ENCODE assay signal across 1 cellular context in the genomic region with DNA sequence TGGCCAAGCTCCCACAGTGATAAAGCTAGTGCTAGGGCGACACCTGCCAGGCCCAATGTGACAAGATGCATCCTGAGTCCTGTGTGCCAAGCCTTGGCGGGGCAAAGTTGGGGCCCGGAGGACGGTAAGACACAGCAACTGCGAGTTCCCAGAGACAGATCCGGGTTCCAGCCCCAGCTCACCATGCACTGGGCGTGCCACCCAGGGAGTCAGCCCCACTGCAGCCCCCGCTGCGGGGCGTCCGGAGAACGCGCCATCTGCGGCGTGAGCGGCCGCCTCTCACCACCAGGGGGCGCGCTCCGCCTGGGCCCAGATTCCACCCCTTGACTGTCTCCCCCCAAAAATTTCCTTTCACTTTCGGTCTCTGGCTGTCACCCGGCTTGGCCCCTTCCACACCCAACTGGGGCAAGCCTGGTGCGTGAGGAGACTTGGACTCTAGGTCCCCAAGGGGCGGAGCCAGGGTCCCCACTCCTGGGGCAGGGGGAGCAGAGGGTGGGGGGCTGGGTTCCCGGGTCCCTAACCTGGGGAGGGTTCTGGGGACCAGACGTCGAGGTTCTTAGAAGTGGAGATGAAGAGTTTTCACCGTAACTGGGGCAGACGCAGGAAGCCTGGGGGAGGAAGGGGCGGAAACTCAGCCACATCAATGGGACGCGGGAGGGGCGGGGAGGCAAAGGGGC.
TF ChIP-seq lines count a peak whose summit lies in the region.

A gene with protein sequence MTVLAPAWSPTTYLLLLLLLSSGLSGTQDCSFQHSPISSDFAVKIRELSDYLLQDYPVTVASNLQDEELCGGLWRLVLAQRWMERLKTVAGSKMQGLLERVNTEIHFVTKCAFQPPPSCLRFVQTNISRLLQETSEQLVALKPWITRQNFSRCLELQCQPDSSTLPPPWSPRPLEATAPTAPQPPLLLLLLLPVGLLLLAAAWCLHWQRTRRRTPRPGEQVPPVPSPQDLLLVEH (plus strand): TSS at position 348 of the 677 bp plus-strand sequence. CDS start 425 bp downstream, outside the sequence.

TF ChIP-seq in HEK293, 187 proteins besides CTCF, POLR2A, EP300 and RAD21 (continued from another document):
- TF ChIP-seq ZNF23 (tag by site-specific recombination; IDR thresholded peaks at IDR 0.05; ENCODE audit: borderline replicate concordance) (no peak), ZNF610 (tag by site-specific recombination; IDR thresholded peaks at IDR 0.05; ENCODE audit: borderline replicate concordance) (0 out of 2 replicates have a peak, but pooled peaks have one; percentile 29), ZNF10 (tag by site-specific recombination; IDR thresholded peaks at IDR 0.05) (peak; percentile 45; the same call in 1 of the 2 replicates), ZNF558 (tag by site-specific recombination; IDR thresholded peaks at IDR 0.05) (no peak), ZBTB21 (tag by site-specific recombination; IDR thresholded peaks at IDR 0.05) (no peak), ZNF623 (tag by site-specific recombination; IDR thresholded peaks at IDR 0.05) (no peak), ZXDB (tag by site-specific recombination; IDR thresholded peaks at IDR 0.05) (peak; percentile 69), FEZF1 (tag by site-specific recombination; IDR thresholded peaks at IDR 0.05) (no peak), ZNF544 (tag by site-specific recombination; IDR thresholded peaks at IDR 0.05) (no peak), ZNF292 (tag by site-specific recombination; IDR thresholded peaks at IDR 0.05; ENCODE audit: borderline replicate concordance, low read depth) (no peak), ZBTB20 (tag by site-specific recombination; IDR thresholded peaks at IDR 0.05) (peak; percentile 16; the same call in 1 of the 2 replicates), ZNF133 (tag by site-specific recombination; IDR thresholded peaks at IDR 0.05) (0 out of 2 replicates have a peak, but pooled peaks have one; percentile 7), ZNF677 (tag by site-specific recombination; IDR thresholded peaks at IDR 0.05) (no peak), WT1 (tag by site-specific recombination; IDR thresholded peaks at IDR 0.05) (0 out of 2 replicates have a peak, but pooled peaks have one; percentile 36), ZNF184 (tag by site-specific recombination; IDR thresholded peaks at IDR 0.05) (no peak), GFI1B (tag by site-specific recombination; IDR thresholded peaks at IDR 0.05) (no peak), KLF10 (tag by site-specific recombination; IDR thresholded peaks at IDR 0.05) (no peak; the same call in 1 of the 2 replicates), ZNF19 (tag by site-specific recombination; IDR thresholded peaks at IDR 0.05; ENCODE audit: low read depth) (no peak), ZNF266 (tag by site-specific recombination; IDR thresholded peaks at IDR 0.05; ENCODE audit: low read depth) (no peak), KLF1 (tag by site-specific recombination; IDR thresholded peaks at IDR 0.05) (peak; percentile 78), GLIS1 (tag by site-specific recombination; IDR thresholded peaks at IDR 0.05) (peak; percentile 90), ZNF174 (tag by site-specific recombination; IDR thresholded peaks at IDR 0.05) (no peak), YY1 (tag by site-specific recombination; IDR thresholded peaks at IDR 0.05) (no peak), ZSCAN23 (tag by site-specific recombination; IDR thresholded peaks at IDR 0.05) (no peak), ZNF837 (tag by site-specific recombination; IDR thresholded peaks at IDR 0.05) (no peak), HOXD13 (CRISPR knock-in tag; IDR thresholded peaks at IDR 0.05; ENCODE audit: borderline replicate concordance) (no peak), ZNF2 (tag by site-specific recombination; IDR thresholded peaks at IDR 0.05) (peak; percentile 82; the same call in 1 of the 2 replicates), ZNF394 (tag by site-specific recombination; IDR thresholded peaks at IDR 0.05; ENCODE audit: borderline replicate concordance) (no peak), ZIC2 (tag by site-specific recombination; IDR thresholded peaks at IDR 0.05) (peak; percentile 91), MZF1 (tag by site-specific recombination; IDR thresholded peaks at IDR 0.05; ENCODE audit: borderline replicate concordance) (no peak), ZFHX2 (tag by site-specific recombination; conservative IDR thresholded peaks at IDR 0.05) (peak; percentile 46; the same call in 1 of the 2 replicates), ZNF555 (tag by site-specific recombination; conservative IDR thresholded peaks at IDR 0.05) (no peak), ZBTB8A (tag by site-specific recombination; IDR thresholded peaks at IDR 0.05) (peak; percentile 86), ZNF335 (tag by site-specific recombination; conservative IDR thresholded peaks at IDR 0.05) (peak; percentile 64)
- TF ChIP-seq, protein P1, sequence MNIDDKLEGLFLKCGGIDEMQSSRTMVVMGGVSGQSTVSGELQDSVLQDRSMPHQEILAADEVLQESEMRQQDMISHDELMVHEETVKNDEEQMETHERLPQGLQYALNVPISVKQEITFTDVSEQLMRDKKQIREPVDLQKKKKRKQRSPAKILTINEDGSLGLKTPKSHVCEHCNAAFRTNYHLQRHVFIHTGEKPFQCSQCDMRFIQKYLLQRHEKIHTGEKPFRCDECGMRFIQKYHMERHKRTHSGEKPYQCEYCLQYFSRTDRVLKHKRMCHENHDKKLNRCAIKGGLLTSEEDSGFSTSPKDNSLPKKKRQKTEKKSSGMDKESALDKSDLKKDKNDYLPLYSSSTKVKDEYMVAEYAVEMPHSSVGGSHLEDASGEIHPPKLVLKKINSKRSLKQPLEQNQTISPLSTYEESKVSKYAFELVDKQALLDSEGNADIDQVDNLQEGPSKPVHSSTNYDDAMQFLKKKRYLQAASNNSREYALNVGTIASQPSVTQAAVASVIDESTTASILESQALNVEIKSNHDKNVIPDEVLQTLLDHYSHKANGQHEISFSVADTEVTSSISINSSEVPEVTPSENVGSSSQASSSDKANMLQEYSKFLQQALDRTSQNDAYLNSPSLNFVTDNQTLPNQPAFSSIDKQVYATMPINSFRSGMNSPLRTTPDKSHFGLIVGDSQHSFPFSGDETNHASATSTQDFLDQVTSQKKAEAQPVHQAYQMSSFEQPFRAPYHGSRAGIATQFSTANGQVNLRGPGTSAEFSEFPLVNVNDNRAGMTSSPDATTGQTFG (tag by site-specific recombination; IDR thresholded peaks at IDR 0.05; ENCODE audit: borderline replicate concordance), result no peak
- TF ChIP-seq, protein P2, sequence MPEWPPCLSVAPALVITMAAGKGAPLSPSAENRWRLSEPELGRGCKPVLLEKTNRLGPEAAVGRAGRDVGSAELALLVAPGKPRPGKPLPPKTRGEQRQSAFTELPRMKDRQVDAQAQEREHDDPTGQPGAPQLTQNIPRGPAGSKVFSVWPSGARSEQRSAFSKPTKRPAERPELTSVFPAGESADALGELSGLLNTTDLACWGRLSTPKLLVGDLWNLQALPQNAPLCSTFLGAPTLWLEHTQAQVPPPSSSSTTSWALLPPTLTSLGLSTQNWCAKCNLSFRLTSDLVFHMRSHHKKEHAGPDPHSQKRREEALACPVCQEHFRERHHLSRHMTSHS (tag by site-specific recombination; IDR thresholded peaks at IDR 0.05), result no peak
- TF ChIP-seq, protein P3, sequence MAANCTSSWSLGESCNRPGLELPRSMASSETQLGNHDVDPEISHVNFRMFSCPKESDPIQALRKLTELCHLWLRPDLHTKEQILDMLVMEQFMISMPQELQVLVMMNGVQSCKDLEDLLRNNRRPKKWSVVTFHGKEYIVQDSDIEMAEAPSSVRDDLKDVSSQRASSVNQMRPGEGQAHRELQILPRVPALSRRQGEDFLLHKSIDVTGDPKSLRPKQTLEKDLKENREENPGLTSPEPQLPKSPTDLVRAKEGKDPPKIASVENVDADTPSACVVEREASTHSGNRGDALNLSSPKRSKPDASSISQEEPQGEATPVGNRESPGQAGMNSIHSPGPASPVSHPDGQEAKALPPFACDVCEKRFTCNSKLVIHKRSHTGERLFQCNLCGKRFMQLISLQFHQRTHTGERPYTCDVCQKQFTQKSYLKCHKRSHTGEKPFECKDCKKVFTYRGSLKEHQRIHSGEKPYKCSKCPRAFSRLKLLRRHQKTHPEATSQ (tag by site-specific recombination; IDR thresholded peaks at IDR 0.05), result peak; percentile 23; the same call in 1 of the 2 replicates
- TF ChIP-seq, protein P4, sequence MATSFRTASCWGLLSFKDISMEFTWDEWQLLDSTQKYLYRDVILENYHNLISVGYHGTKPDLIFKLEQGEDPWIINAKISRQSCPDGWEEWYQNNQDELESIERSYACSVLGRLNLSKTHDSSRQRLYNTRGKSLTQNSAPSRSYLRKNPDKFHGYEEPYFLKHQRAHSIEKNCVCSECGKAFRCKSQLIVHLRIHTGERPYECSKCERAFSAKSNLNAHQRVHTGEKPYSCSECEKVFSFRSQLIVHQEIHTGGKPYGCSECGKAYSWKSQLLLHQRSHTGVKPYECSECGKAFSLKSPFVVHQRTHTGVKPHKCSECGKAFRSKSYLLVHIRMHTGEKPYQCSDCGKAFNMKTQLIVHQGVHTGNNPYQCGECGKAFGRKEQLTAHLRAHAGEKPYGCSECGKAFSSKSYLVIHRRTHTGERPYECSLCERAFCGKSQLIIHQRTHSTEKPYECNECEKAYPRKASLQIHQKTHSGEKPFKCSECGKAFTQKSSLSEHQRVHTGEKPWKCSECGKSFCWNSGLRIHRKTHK (tag by site-specific recombination; IDR thresholded peaks at IDR 0.05), result no peak
- TF ChIP-seq, protein P5, sequence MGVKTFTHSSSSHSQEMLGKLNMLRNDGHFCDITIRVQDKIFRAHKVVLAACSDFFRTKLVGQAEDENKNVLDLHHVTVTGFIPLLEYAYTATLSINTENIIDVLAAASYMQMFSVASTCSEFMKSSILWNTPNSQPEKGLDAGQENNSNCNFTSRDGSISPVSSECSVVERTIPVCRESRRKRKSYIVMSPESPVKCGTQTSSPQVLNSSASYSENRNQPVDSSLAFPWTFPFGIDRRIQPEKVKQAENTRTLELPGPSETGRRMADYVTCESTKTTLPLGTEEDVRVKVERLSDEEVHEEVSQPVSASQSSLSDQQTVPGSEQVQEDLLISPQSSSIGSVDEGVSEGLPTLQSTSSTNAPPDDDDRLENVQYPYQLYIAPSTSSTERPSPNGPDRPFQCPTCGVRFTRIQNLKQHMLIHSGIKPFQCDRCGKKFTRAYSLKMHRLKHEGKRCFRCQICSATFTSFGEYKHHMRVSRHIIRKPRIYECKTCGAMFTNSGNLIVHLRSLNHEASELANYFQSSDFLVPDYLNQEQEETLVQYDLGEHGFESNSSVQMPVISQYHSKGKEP (tag by site-specific recombination; IDR thresholded peaks at IDR 0.05), result peak; percentile 35; the same call in 1 of the 2 replicates
- TF ChIP-seq, protein P6, sequence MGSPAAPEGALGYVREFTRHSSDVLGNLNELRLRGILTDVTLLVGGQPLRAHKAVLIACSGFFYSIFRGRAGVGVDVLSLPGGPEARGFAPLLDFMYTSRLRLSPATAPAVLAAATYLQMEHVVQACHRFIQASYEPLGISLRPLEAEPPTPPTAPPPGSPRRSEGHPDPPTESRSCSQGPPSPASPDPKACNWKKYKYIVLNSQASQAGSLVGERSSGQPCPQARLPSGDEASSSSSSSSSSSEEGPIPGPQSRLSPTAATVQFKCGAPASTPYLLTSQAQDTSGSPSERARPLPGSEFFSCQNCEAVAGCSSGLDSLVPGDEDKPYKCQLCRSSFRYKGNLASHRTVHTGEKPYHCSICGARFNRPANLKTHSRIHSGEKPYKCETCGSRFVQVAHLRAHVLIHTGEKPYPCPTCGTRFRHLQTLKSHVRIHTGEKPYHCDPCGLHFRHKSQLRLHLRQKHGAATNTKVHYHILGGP (tag by site-specific recombination; IDR thresholded peaks at IDR 0.05), result no peak
- TF ChIP-seq, protein P7, sequence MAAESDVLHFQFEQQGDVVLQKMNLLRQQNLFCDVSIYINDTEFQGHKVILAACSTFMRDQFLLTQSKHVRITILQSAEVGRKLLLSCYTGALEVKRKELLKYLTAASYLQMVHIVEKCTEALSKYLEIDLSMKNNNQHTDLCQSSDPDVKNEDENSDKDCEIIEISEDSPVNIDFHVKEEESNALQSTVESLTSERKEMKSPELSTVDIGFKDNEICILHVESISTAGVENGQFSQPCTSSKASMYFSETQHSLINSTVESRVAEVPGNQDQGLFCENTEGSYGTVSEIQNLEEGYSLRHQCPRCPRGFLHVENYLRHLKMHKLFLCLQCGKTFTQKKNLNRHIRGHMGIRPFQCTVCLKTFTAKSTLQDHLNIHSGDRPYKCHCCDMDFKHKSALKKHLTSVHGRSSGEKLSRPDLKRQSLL (tag by site-specific recombination; IDR thresholded peaks at IDR 0.05), result no peak
- TF ChIP-seq, protein P8, sequence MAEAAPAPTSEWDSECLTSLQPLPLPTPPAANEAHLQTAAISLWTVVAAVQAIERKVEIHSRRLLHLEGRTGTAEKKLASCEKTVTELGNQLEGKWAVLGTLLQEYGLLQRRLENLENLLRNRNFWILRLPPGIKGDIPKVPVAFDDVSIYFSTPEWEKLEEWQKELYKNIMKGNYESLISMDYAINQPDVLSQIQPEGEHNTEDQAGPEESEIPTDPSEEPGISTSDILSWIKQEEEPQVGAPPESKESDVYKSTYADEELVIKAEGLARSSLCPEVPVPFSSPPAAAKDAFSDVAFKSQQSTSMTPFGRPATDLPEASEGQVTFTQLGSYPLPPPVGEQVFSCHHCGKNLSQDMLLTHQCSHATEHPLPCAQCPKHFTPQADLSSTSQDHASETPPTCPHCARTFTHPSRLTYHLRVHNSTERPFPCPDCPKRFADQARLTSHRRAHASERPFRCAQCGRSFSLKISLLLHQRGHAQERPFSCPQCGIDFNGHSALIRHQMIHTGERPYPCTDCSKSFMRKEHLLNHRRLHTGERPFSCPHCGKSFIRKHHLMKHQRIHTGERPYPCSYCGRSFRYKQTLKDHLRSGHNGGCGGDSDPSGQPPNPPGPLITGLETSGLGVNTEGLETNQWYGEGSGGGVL (tag by site-specific recombination; IDR thresholded peaks at IDR 0.05), result peak; percentile 80; the same call in 1 of the 2 replicates
- TF ChIP-seq, protein P9, sequence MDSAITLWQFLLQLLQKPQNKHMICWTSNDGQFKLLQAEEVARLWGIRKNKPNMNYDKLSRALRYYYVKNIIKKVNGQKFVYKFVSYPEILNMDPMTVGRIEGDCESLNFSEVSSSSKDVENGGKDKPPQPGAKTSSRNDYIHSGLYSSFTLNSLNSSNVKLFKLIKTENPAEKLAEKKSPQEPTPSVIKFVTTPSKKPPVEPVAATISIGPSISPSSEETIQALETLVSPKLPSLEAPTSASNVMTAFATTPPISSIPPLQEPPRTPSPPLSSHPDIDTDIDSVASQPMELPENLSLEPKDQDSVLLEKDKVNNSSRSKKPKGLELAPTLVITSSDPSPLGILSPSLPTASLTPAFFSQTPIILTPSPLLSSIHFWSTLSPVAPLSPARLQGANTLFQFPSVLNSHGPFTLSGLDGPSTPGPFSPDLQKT (IDR thresholded peaks at IDR 0.05; ENCODE audit: borderline replicate concordance, low read depth, low read length), result no peak
- TF ChIP-seq, protein P10, sequence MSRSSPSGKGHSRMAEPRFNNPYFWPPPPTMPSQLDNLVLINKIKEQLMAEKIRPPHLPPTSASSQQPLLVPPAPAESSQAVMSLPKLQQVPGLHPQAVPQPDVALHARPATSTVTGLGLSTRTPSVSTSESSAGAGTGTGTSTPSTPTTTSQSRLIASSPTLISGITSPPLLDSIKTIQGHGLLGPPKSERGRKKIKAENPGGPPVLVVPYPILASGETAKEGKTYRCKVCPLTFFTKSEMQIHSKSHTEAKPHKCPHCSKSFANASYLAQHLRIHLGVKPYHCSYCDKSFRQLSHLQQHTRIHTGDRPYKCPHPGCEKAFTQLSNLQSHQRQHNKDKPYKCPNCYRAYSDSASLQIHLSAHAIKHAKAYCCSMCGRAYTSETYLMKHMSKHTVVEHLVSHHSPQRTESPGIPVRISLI (tag by site-specific recombination; IDR thresholded peaks at IDR 0.05), result no peak
